In the genomic region with DNA sequence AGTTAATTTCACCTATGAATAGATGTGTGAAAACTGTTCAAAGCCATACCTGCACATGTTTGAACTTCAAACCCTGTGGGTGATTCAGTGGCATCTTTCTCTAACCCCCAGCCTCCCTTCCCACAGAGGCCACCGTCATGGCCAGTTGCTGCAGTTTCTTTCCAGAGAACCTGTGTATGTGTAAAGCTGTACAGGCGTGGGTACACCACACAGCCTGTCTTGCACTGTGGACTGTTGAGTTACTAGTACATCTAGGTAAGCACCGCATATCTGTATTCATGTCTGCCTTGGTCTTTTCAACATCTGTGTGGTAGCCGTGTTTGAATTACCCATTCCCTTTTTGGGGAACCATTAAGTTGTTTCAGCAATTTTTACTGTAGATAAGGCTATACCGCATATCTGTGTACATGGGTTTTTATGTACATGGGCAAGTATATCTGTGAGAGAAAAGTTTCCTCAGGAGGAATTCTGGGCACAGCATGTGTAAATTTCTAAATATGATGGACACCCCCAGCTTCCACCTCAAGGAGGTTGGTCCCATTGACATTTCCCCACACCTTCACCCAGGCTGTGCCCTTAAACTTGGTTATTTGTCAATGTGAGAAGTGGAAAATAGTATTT, we compare ENCODE assay signal across 9 cellular contexts. TPM values are rescaled to one million over a fixed set of nuclear protein-coding genes. Genes with fewer than 3 reads are reported as not detected.
DNase-seq lines count a peak whose midpoint lies in the region; ATAC-seq and TF ChIP-seq lines count a peak whose summit lies in the region.
"Had no signal": no experiment of that assay in that cellular context is flagged by ENCODE, and none has a peak within 500 bp of the region (broad histone marks: within the 10 kb centered on the region; RNA-seq: fewer than 3 reads in every experiment).

No MANE protein-coding gene starts in this region.

- no peak overlapping the region for H3K4me2 ChIP-seq in OCI-LY1 (ENCODE audit: low read length)

- no peaks in the 10 kb centered on the region; the same call in 1 of the 2 replicates for H4K20me1 ChIP-seq in OCI-LY1 (ENCODE audit: insufficient read depth, low read length)

- H3K4me3 ChIP-seq in ACC112 (ENCODE audit: low read depth, low read length) (peak overlapping the region; percentile 23), OCI-LY1 (ENCODE audit: low read depth, low read length, poor library complexity, severe bottlenecking) (no peak overlapping the region), dorsolateral prefrontal cortex (peak overlapping the region in 5 of 59 donors; percentile 1 to 22 (median 9)), muscle layer of duodenum (ENCODE audit: low read depth in 1 of 2, low read length in 2 of 2) (peak overlapping the region in 1 of 2 donors; percentile 1)

- no peak for DNase-seq in dorsolateral prefrontal cortex
- DNase-seq in SW 1271 (lab: John Stamatoyannopoulos, UW), result no peak
- DNase-seq in hippocampal formation (lab: John Stamatoyannopoulos, UW), result no peak
- no peak for DNase-seq in DMS114 treated with DMSO at 0.1 percent for 48 hours (lab: John Stamatoyannopoulos, UW; ENCODE audit: unreplicated experiment)
- DNase-seq: DMS 273 treated with DMSO at 0.1 percent for 48 hours had no signal

- no peak for ATAC-seq in HG02678 (IDR thresholded peaks at IDR 0.05; ENCODE audit: unreplicated experiment)

- no peaks in the 10 kb centered on the region for H3K9me3 ChIP-seq in OCI-LY1 (ENCODE audit: low read length)
- H3K9me3 ChIP-seq in muscle layer of duodenum (ENCODE audit: control insufficient read depth in 1 of 2, low read length in 2 of 2), result no peaks in the 10 kb centered on the region

- no peaks in the 10 kb centered on the region for H3F3A ChIP-seq in OCI-LY1 (ENCODE audit: insufficient read depth, low read length)

- H3K79me2 ChIP-seq in ACC112 (ENCODE audit: control insufficient read depth, insufficient read depth, low read length, unreplicated experiment) (peaks cover 71% of the 10 kb centered on the region), OCI-LY1 (ENCODE audit: insufficient read depth, low read length) (peaks cover 34% of the 10 kb centered on the region)

- intact Hi-C loops in dorsolateral prefrontal cortex (cut with DNase I), result no loop called here

- H3K27me3 ChIP-seq in ACC112 (ENCODE audit: insufficient read depth, low read length) (no peaks in the 10 kb centered on the region), OCI-LY1 (ENCODE audit: insufficient read depth, low read length) (no peaks in the 10 kb centered on the region), dorsolateral prefrontal cortex (no peaks in the 10 kb centered on the region), muscle layer of duodenum (ENCODE audit: low read depth, low read length) (no peaks in the 10 kb centered on the region)

- no peaks in the 10 kb centered on the region for H3K9me2 ChIP-seq in OCI-LY1 (ENCODE audit: low read depth, low read length)

- H3K27ac ChIP-seq in ACC112 (ENCODE audit: low read depth, low read length), result peak overlapping the region; percentile 60
- peak overlapping the region; percentile 59 for H3K27ac ChIP-seq in OCI-LY1 (ENCODE audit: low read depth, low read length, poor library complexity, severe bottlenecking)
- peak overlapping the region in 48 of 59 donors; percentile 2 to 100 (median 48) for H3K27ac ChIP-seq in dorsolateral prefrontal cortex
- peak overlapping the region; percentile 9 for H3K27ac ChIP-seq in muscle layer of duodenum (ENCODE audit: low read length)

- TF ChIP-seq CTCF in OCI-LY1 (IDR thresholded peaks at IDR 0.05; ENCODE audit: low read length) (no peak), dorsolateral prefrontal cortex (IDR thresholded peaks at IDR 0.05 in 54 of 56, conservative IDR thresholded peaks at IDR 0.05 in 2 of 56; ENCODE audit: low read depth in 1 of 56, partially characterized antibody in 56 of 56) (no peak)

- H2AFZ ChIP-seq in ACC112 (ENCODE audit: low read length, unreplicated experiment) (no peak overlapping the region), OCI-LY1 (ENCODE audit: low read length) (no peak overlapping the region)

- peaks cover 48% of the 10 kb centered on the region for H3K36me3 ChIP-seq in ACC112 (ENCODE audit: insufficient read depth, low read length)
- peaks cover 75% of the 10 kb centered on the region for H3K36me3 ChIP-seq in OCI-LY1 (ENCODE audit: insufficient read depth, low read length)
- peaks cover 49 to 51% of the 10 kb centered on the region in 2 donors for H3K36me3 ChIP-seq in muscle layer of duodenum (ENCODE audit: control insufficient read depth in 1 of 2, insufficient read depth in 2 of 2, low read length in 2 of 2)

- peaks cover 35% of the 10 kb centered on the region for H3K4me1 ChIP-seq in ACC112 (ENCODE audit: control insufficient read depth, insufficient read depth, low read length, unreplicated experiment)
- H3K4me1 ChIP-seq in OCI-LY1 (ENCODE audit: insufficient read depth, low read length, severe bottlenecking), result peaks cover 69% of the 10 kb centered on the region
- peaks cover 0 to 58% of the 10 kb centered on the region in 2 donors for H3K4me1 ChIP-seq in muscle layer of duodenum (ENCODE audit: control insufficient read depth in 1 of 2, insufficient read depth in 2 of 2, low read length in 2 of 2)

- H3K9ac ChIP-seq in OCI-LY1 (ENCODE audit: low read length), result no peak overlapping the region

RNA-seq across cellular contexts. Expression of gene NEAT1, which starts 13.9 kb away (rescaled TPM):
- 1,000 to 10,000 TPM in 5 of 120 experiments, 100 to 1,000 TPM in 115; 106 to 1,508 (median 405) TPM for total RNA-seq in dorsolateral prefrontal cortex

RNA-seq across cellular contexts. Expression of gene FRMD8, which starts 50.1 kb away (rescaled TPM):
- 10 to 100 TPM; 14.1 to 50.3 (median 21.7) TPM for total RNA-seq in dorsolateral prefrontal cortex

RNA-seq across cellular contexts. Expression of gene SLC25A45, which starts 54.1 kb away (rescaled TPM):
- 10 to 100 TPM in 51 of 120 experiments, 1 to 10 TPM in 69; 3.6 to 18.2 (median 9.0) TPM for total RNA-seq in dorsolateral prefrontal cortex

Comparison
In these comparisons a context has a peak if more than half of its experiments do, and no peak if none do; other contexts are left out.
1. H3K27ac ChIP-seq: peak in every context shown above with its lines; median percentile 60 in ACC112; 59 in OCI-LY1; 48 in dorsolateral prefrontal cortex; 9 in muscle layer of duodenum.